In genomic region chr22:20964799-20965103, GRCh38 we compare ENCODE assay signal across 11 cellular contexts. TPM values are rescaled to one million over a fixed set of nuclear protein-coding genes. Genes with fewer than 3 reads are reported as not detected.
DNase-seq lines count a peak whose midpoint lies in the region; ATAC-seq, FAIRE-seq and TF ChIP-seq lines count a peak whose summit lies in the region.
"Had no signal": no experiment of that assay in that cellular context is flagged by ENCODE, and none has a peak within 500 bp of the region (broad histone marks: within the 10 kb centered on the region; RNA-seq: fewer than 3 reads in every experiment).

No MANE protein-coding gene starts in this region.

- H3K14ac ChIP-seq in trophoblast cell (ENCODE audit: low read length), result no peak overlapping the region

- no peak overlapping the region for H4K8ac ChIP-seq in trophoblast cell (ENCODE audit: low read depth, low read length)

- peak overlapping the region in 3 of 8 donors; percentile 50 to 87 (median 63) for H3K27ac Mint-ChIP-seq in CD8-positive, alpha-beta memory T cell
- H3K27ac Mint-ChIP-seq in WTC11, result no peak overlapping the region
- H3K27ac Mint-ChIP-seq: activated CD8-positive, alpha-beta memory T cell treated with anti-CD3 and anti-CD28 coated beads, Interleukin-2, amount 10 ng/mL, durations not matched to agents 7 days and 5 days had no signal

- no peak overlapping the region for H2AFZ ChIP-seq in trophoblast cell (ENCODE audit: insufficient read depth, low read length, poor library complexity)

- H3K79me2 ChIP-seq in trophoblast cell (ENCODE audit: control insufficient read depth, insufficient read depth, low read length, poor library complexity), result no peaks in the 10 kb centered on the region

- peaks cover 10% of the 10 kb centered on the region for H3K4me1 ChIP-seq in CD8-positive, alpha-beta memory T cell (ENCODE audit: insufficient read depth, low read length)
- H3K4me1 ChIP-seq in esophagus squamous epithelium, result peaks cover 9 to 46% (median 23%) of the 10 kb centered on the region in 3 donors
- no peaks in the 10 kb centered on the region for H3K4me1 ChIP-seq in trophoblast cell (ENCODE audit: control insufficient read depth in 1 of 2, insufficient read depth in 2 of 2, low read length in 2 of 2)

- H3K9ac ChIP-seq in trophoblast cell (ENCODE audit: low read length), result no peak overlapping the region

- H2AK5ac ChIP-seq in trophoblast cell (ENCODE audit: low read length), result no peak overlapping the region

- no peak overlapping the region for H4K12ac ChIP-seq in trophoblast cell (ENCODE audit: low read depth, low read length)

- intact Hi-C loops in esophagus squamous epithelium (cut with DNase I), result no loop called here

- H3K4me3 Mint-ChIP-seq in CD8-positive, alpha-beta memory T cell, result peak overlapping the region; percentile 62 to 90 (median 74)
- peak overlapping the region; percentile 78 for H3K4me3 Mint-ChIP-seq in WTC11
- H3K4me3 Mint-ChIP-seq: activated CD8-positive, alpha-beta memory T cell treated with anti-CD3 and anti-CD28 coated beads, Interleukin-2, amount 10 ng/mL, durations not matched to agents 7 days and 5 days had no signal

- no peak overlapping the region for H3K4ac ChIP-seq in trophoblast cell (ENCODE audit: low read depth, low read length)

- peak overlapping the region; percentile 46 for H3K4me2 ChIP-seq in trophoblast cell (ENCODE audit: low read length)

- no peak for FAIRE-seq in H54 (lab: Jason Lieb, UNC)

- H3K4me1 Mint-ChIP-seq in CD8-positive, alpha-beta memory T cell, result peaks cover 7 to 22% (median 7%) of the 10 kb centered on the region in 3 donors
- H3K4me1 Mint-ChIP-seq in WTC11, result peaks cover 14% of the 10 kb centered on the region

- TF ChIP-seq POLR2A in esophagus squamous epithelium (IDR thresholded peaks at IDR 0.05) (no peak), H54 (IDR thresholded peaks at IDR 0.05; ENCODE audit: low read depth, low read length) (no peak)

- no peaks in the 10 kb centered on the region for H3K9me3 Mint-ChIP-seq in CD8-positive, alpha-beta memory T cell
- no peaks in the 10 kb centered on the region for H3K9me3 Mint-ChIP-seq in WTC11

- no peak overlapping the region for H4K91ac ChIP-seq in trophoblast cell (ENCODE audit: low read depth, low read length)

- no peak overlapping the region for H2BK5ac ChIP-seq in trophoblast cell (ENCODE audit: low read depth, low read length, poor library complexity)

- no peak overlapping the region for H3K18ac ChIP-seq in trophoblast cell (ENCODE audit: low read length)

- no peak for DNase-seq in CD8-positive, alpha-beta memory T cell
- DNase-seq in WTC11 (ENCODE audit: low spot score) (no peak), esophagus squamous epithelium (lab: John Stamatoyannopoulos, UW) (no peak), trophoblast cell (no peak), NCI-H2081 (lab: John Stamatoyannopoulos, UW) (no peak), SHP77 (lab: John Stamatoyannopoulos, UW) (no peak), H54 (ENCODE audit: insufficient read length, low spot score) (no peak)
- DNase-seq: activated CD8-positive, alpha-beta memory T cell treated with anti-CD3 and anti-CD28 coated beads, Interleukin-2, amount 10 ng/mL, durations not matched to agents 7 days and 5 days; tibial artery had no signal

- POLR2A ChIA-PET in CD8-positive, alpha-beta memory T cell (lab: Charles Lee), result no interaction called here
- POLR2A ChIA-PET in WTC11 (lab: Charles Lee), result no interaction called here

- H3K4me3 ChIP-seq in CD8-positive, alpha-beta memory T cell (ENCODE audit: low read length), result no peak overlapping the region
- H3K4me3 ChIP-seq in esophagus squamous epithelium (peak overlapping the region; percentile 19 to 66 (median 39)), trophoblast cell (ENCODE audit: low read depth, low read length) (no peak overlapping the region)

- no peaks in the 10 kb centered on the region for H3K9me3 ChIP-seq in CD8-positive, alpha-beta memory T cell (ENCODE audit: low read length)
- no peaks in the 10 kb centered on the region for H3K9me3 ChIP-seq in esophagus squamous epithelium
- peaks cover 2% of the 10 kb centered on the region for H3K9me3 ChIP-seq in trophoblast cell (ENCODE audit: insufficient read depth, low read depth, low read length)
- H3K9me3 ChIP-seq: tibial artery had no signal

- ATAC-seq in WTC11 (no peak), HG03025 (IDR thresholded peaks at IDR 0.05; ENCODE audit: low FRiP score, unreplicated experiment) (no peak)
- ATAC-seq: activated CD8-positive, alpha-beta memory T cell treated with anti-CD3 and anti-CD28 coated beads, Interleukin-2, amount 10 ng/mL, durations not matched to agents 7 days and 5 days had no signal

- peaks cover 15 to 24% of the 10 kb centered on the region in 2 donors for H3K27me3 Mint-ChIP-seq in CD8-positive, alpha-beta memory T cell
- H3K27me3 Mint-ChIP-seq in WTC11 (ENCODE audit: low read depth), result peaks cover 75% of the 10 kb centered on the region

- H3K27me3 ChIP-seq in CD8-positive, alpha-beta memory T cell (ENCODE audit: insufficient read depth, low read length, poor library complexity, severe bottlenecking), result peaks cover 18% of the 10 kb centered on the region
- H3K27me3 ChIP-seq in esophagus squamous epithelium (peaks cover 0 to 22% (median 0%) of the 10 kb centered on the region in 4 donors), trophoblast cell (ENCODE audit: insufficient read depth, low read length) (peaks cover 24% of the 10 kb centered on the region)

- no peak overlapping the region for H3K23ac ChIP-seq in trophoblast cell (ENCODE audit: low read length)

- no peak overlapping the region for H3K27ac ChIP-seq in CD8-positive, alpha-beta memory T cell (ENCODE audit: low read depth, low read length)
- no peak overlapping the region for H3K27ac ChIP-seq in esophagus squamous epithelium
- no peak overlapping the region for H3K27ac ChIP-seq in trophoblast cell (ENCODE audit: low read depth, low read length)
- H3K27ac ChIP-seq: tibial artery had no signal

- H3K79me1 ChIP-seq in trophoblast cell (ENCODE audit: low read length), result no peaks in the 10 kb centered on the region

- no peaks in the 10 kb centered on the region for H3K36me3 Mint-ChIP-seq in CD8-positive, alpha-beta memory T cell
- H3K36me3 Mint-ChIP-seq in WTC11, result no peaks in the 10 kb centered on the region
- H3K36me3 Mint-ChIP-seq: activated CD8-positive, alpha-beta memory T cell treated with anti-CD3 and anti-CD28 coated beads, Interleukin-2, amount 10 ng/mL, durations not matched to agents 7 days and 5 days had no signal

- TF ChIP-seq CTCF in WTC11 (IDR thresholded peaks at IDR 0.05) (no peak), esophagus squamous epithelium (IDR thresholded peaks at IDR 0.05) (no peak)

- no peak overlapping the region for H2BK12ac ChIP-seq in trophoblast cell (ENCODE audit: low read length)

- CTCF ChIA-PET in CD8-positive, alpha-beta memory T cell (lab: Charles Lee), result no interaction called here
- CTCF ChIA-PET in WTC11 (lab: Charles Lee), result interaction anchor here (1.0 to 1.7 kb wide), 5 partner anchors 9 to 138 kb away, joined by 3 to 8 read pairs (median 4); partner anchors contain the start of genes CRKL and LZTR1

- 9 to 13% methylated on average over 1 to 3 of the region's 28 CpGs for WGBS in esophagus squamous epithelium, 2 donors
- WGBS in trophoblast cell (ENCODE audit: extremely low coverage, insufficient coverage, insufficient read length), result no CpG with 5 or more reads among the region's 28 CpGs

- no peaks in the 10 kb centered on the region for H3K36me3 ChIP-seq in CD8-positive, alpha-beta memory T cell (ENCODE audit: insufficient read depth, low read length)
- H3K36me3 ChIP-seq in esophagus squamous epithelium (no peaks in the 10 kb centered on the region), trophoblast cell (ENCODE audit: control insufficient read depth in 1 of 2, insufficient read depth in 2 of 2, low read length in 2 of 2) (no peaks in the 10 kb centered on the region)
- H3K36me3 ChIP-seq: tibial artery had no signal

- no peak overlapping the region for H2BK120ac ChIP-seq in trophoblast cell (ENCODE audit: insufficient read depth, low read length, poor library complexity)

TF ChIP-seq in WTC11, 78 proteins besides CTCF, POLR2A, EP300 and RAD21:
- TF ChIP-seq CDX4 (CRISPR knock-in tag; IDR thresholded peaks at IDR 0.05; ENCODE audit: borderline replicate concordance) (no peak), NR3C1 (CRISPR knock-in tag; conservative IDR thresholded peaks at IDR 0.05; ENCODE audit: low read depth) (no peak)

RNA-seq across cellular contexts. Expression of gene AIFM3, which starts 2.3 kb away (rescaled TPM):
- under 1 TPM; 0.16 to 0.33 TPM for total RNA-seq in CD8-positive, alpha-beta memory T cell
- polyA plus RNA-seq in CD8-positive, alpha-beta memory T cell, result not detected
- total RNA-seq in WTC11 (2021) (2.6 to 3.4 TPM (median 2.8 TPM) in 3 replicates), esophagus squamous epithelium (1 to 10 TPM in 2 of 4 donors, under 1 TPM in 2; 0.30 to 1.9 (median 0.94) TPM)
- 0.31 and 0.49 TPM in 2 replicates for polyA plus RNA-seq in trophoblast cell (2013)
- total RNA-seq: HT1080 had no signal

RNA-seq across cellular contexts. Expression of gene LZTR1, which starts 17.3 kb away (rescaled TPM):
- total RNA-seq in CD8-positive, alpha-beta memory T cell, result 10 to 100 TPM; 75.0 to 78.7 TPM
- 17.1 TPM for polyA plus RNA-seq in CD8-positive, alpha-beta memory T cell
- total RNA-seq in WTC11 (2021) (38.3 to 44.5 TPM (median 40.1 TPM) in 3 replicates), esophagus squamous epithelium (10 to 100 TPM; 15.3 to 44.4 (median 25.5) TPM)
- polyA plus RNA-seq in trophoblast cell (2013), result 17.9 and 19.9 TPM in 2 replicates

RNA-seq across cellular contexts. Expression of gene THAP7, which starts 37.2 kb away (rescaled TPM):
- total RNA-seq in CD8-positive, alpha-beta memory T cell, result 10 to 100 TPM; 43.9 TPM
- 42.8 TPM for polyA plus RNA-seq in CD8-positive, alpha-beta memory T cell
- 18.7 to 23.9 TPM (median 19.3 TPM) in 3 replicates for total RNA-seq in WTC11 (2021)
- 10 to 100 TPM; 13.2 to 38.7 (median 32.0) TPM for total RNA-seq in esophagus squamous epithelium
- 16.1 and 17.0 TPM in 2 replicates for polyA plus RNA-seq in trophoblast cell (2013)

RNA-seq across cellular contexts. Expression of gene CRKL, which starts 47.5 kb away (rescaled TPM):
- 10 to 100 TPM; 94.0 to 98.1 TPM for total RNA-seq in CD8-positive, alpha-beta memory T cell
- polyA plus RNA-seq in CD8-positive, alpha-beta memory T cell, result 54.5 TPM
- total RNA-seq in WTC11 (2021), result 113 to 115 TPM (median 114 TPM) in 3 replicates
- 10 to 100 TPM; 38.2 to 46.2 (median 44.4) TPM for total RNA-seq in esophagus squamous epithelium
- polyA plus RNA-seq in trophoblast cell (2013), result 43.3 and 44.5 TPM in 2 replicates

RNA-seq across cellular contexts. Expression of gene P2RX6, which starts 50.2 kb away (rescaled TPM):
- under 1 TPM; 0.24 to 0.35 TPM for total RNA-seq in CD8-positive, alpha-beta memory T cell
- polyA plus RNA-seq in CD8-positive, alpha-beta memory T cell, result 0.33 TPM
- total RNA-seq in WTC11 (2021) (0.13 to 0.69 TPM (median 0.30 TPM) in 3 replicates), esophagus squamous epithelium (under 1 TPM in 3 of 4 donors, not detected in 1; 0.18 to 0.76 (median 0.50) TPM)
- polyA plus RNA-seq in trophoblast cell (2013), result 0.05 and 0.07 TPM in 2 replicates

Comparison
In these comparisons a context has a peak if more than half of its experiments do, and no peak if none do; other contexts are left out.
1. H3K4me3 ChIP-seq: peak in esophagus squamous epithelium (4 of 4); none in CD8-positive, alpha-beta memory T cell (single experiment) and trophoblast cell (single experiment).